ENCODE assay signal across 1 cellular context in the genomic region with DNA sequence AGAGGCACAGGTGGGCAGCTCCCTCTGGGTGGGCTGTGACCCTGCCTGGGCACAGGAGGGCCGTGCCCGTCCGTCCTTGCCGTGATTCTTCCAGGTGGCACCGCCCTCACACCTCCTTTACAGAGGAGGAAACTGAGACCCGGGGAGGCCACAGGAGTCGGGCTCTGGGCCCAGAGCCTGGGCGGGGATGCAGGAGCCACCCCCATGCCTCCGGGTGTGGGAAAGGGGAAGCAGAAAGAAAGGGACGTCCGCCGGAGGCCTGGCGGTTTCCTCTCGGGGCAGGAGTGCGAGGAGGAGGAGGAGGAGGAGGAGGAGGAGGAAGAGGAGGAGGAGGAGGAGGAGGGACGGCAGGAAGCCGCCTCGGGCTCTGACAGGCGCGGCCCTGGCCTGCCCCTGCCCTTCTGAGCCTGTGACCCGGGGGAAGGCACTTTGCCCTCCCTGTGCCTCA.
TF ChIP-seq lines count a peak whose summit lies in the region.

No MANE protein-coding gene starts in this region.

TF ChIP-seq in HepG2, 621 proteins besides CTCF, POLR2A, EP300 and RAD21 (continued from another document):
- TF ChIP-seq GLMP (CRISPR knock-in tag; IDR thresholded peaks at IDR 0.05; ENCODE audit: borderline replicate concordance), result no peak
